Comparison of ENCODE assay signal across 1 cellular context in genomic region chr3:196942226-196942914, GRCh38.
TF ChIP-seq lines count a peak whose summit lies in the region.

TSS of gene NCBP2 (minus strand) at chr3:196942528. CDS start at chr3:196942503, 25 bp downstream.

TF ChIP-seq in HepG2, 621 proteins besides CTCF, POLR2A, EP300 and RAD21 (continued from another document and continues in another):
- TF ChIP-seq E2F2 (CRISPR knock-in tag; IDR thresholded peaks at IDR 0.05; ENCODE audit: borderline replicate concordance) (no peak; the same call in 1 of the 2 replicates), ATM (IDR thresholded peaks at IDR 0.05; ENCODE audit: borderline replicate concordance) (no peak), ZSCAN20 (CRISPR knock-in tag; IDR thresholded peaks at IDR 0.05; ENCODE audit: borderline replicate concordance) (peak; percentile 37; the same call in 1 of the 2 replicates), RARA (CRISPR knock-in tag; IDR thresholded peaks at IDR 0.05) (0 out of 2 replicates have a peak, but pooled peaks have one; percentile 40), ZNF333 (CRISPR knock-in tag; IDR thresholded peaks at IDR 0.05; ENCODE audit: borderline replicate concordance) (peak; percentile 94), ZNF468 (CRISPR knock-in tag; IDR thresholded peaks at IDR 0.05) (0 out of 2 replicates have a peak, but pooled peaks have one; percentile 14), PLSCR1 (CRISPR knock-in tag; IDR thresholded peaks at IDR 0.05; ENCODE audit: borderline replicate concordance) (no peak; the same call in 1 of the 2 replicates), ZFP37 (CRISPR knock-in tag; IDR thresholded peaks at IDR 0.05; ENCODE audit: borderline replicate concordance) (0 out of 2 replicates have a peak, but pooled peaks have one; percentile 26), MED1 (CRISPR knock-in tag; IDR thresholded peaks at IDR 0.05) (peak; percentile 90), ZNF207 (IDR thresholded peaks at IDR 0.05; ENCODE audit: borderline replicate concordance) (no peak), ZFP41 (CRISPR knock-in tag; IDR thresholded peaks at IDR 0.05; ENCODE audit: borderline replicate concordance) (peak; percentile 81), HNRNPH1 (optimal IDR thresholded peaks at IDR 0.05; ENCODE audit: low read depth, low read length) (no peak), TIGD3 (CRISPR knock-in tag; IDR thresholded peaks at IDR 0.05; ENCODE audit: borderline replicate concordance) (peak; percentile 79), FOXO4 (CRISPR knock-in tag; conservative IDR thresholded peaks at IDR 0.05) (no peak), ZNF124 (CRISPR knock-in tag; IDR thresholded peaks at IDR 0.05) (0 out of 2 replicates have a peak, but pooled peaks have one; percentile 44), REST (IDR thresholded peaks at IDR 0.05; ENCODE audit: borderline replicate concordance in 1 of 2, low read depth in 1 of 2, low read length in 2 of 2) (peak in 1 of 2 experiments; percentile 73; a peak in 2 of 4 replicates), DNMT3B (CRISPR knock-in tag; conservative IDR thresholded peaks at IDR 0.05) (no peak; the same call in 1 of the 2 replicates), ZSCAN12 (CRISPR knock-in tag; IDR thresholded peaks at IDR 0.05) (no peak), ZNF616 (CRISPR knock-in tag; IDR thresholded peaks at IDR 0.05; ENCODE audit: low read depth) (peak; percentile 71; the same call in 1 of the 2 replicates), TCF7 (IDR thresholded peaks at IDR 0.05; ENCODE audit: low read depth) (no peak), ZNF382 (CRISPR knock-in tag; IDR thresholded peaks at IDR 0.05; ENCODE audit: borderline replicate concordance) (no peak), ZBTB40 (IDR thresholded peaks at IDR 0.05) (peak; percentile 66), ZBTB40 (CRISPR knock-in tag; IDR thresholded peaks at IDR 0.05) (no peak; the same call in 1 of the 2 replicates), ZNF670 (CRISPR knock-in tag; IDR thresholded peaks at IDR 0.05; ENCODE audit: borderline replicate concordance) (peak; percentile 61; the same call in 1 of the 2 replicates), ZNF276 (CRISPR knock-in tag; IDR thresholded peaks at IDR 0.05; ENCODE audit: low read depth) (no peak; the same call in 1 of the 2 replicates), ZNF275 (CRISPR knock-in tag; IDR thresholded peaks at IDR 0.05; ENCODE audit: borderline replicate concordance) (0 out of 2 replicates have a peak, but pooled peaks have one; percentile 62), JDP2 (CRISPR knock-in tag; IDR thresholded peaks at IDR 0.05; ENCODE audit: borderline replicate concordance) (no peak; the same call in 1 of the 2 replicates), SMAD1 (CRISPR knock-in tag; IDR thresholded peaks at IDR 0.05; ENCODE audit: borderline replicate concordance, low read depth) (peak; percentile 99), IRX3 (CRISPR knock-in tag; IDR thresholded peaks at IDR 0.05; ENCODE audit: borderline replicate concordance, low read depth) (peak; percentile 65), POLR2AphosphoS5 (IDR thresholded peaks at IDR 0.05; ENCODE audit: low read depth, low read length) (peak; percentile 86), POGZ (CRISPR knock-in tag; IDR thresholded peaks at IDR 0.05) (peak; percentile 97), ZNF570 (CRISPR knock-in tag; IDR thresholded peaks at IDR 0.05; ENCODE audit: borderline replicate concordance) (0 out of 2 replicates have a peak, but pooled peaks have one; percentile 25), MNT (IDR thresholded peaks at IDR 0.05) (peak; percentile 87)
